8 cellular contexts compared by ENCODE assay signal in the genomic region with DNA sequence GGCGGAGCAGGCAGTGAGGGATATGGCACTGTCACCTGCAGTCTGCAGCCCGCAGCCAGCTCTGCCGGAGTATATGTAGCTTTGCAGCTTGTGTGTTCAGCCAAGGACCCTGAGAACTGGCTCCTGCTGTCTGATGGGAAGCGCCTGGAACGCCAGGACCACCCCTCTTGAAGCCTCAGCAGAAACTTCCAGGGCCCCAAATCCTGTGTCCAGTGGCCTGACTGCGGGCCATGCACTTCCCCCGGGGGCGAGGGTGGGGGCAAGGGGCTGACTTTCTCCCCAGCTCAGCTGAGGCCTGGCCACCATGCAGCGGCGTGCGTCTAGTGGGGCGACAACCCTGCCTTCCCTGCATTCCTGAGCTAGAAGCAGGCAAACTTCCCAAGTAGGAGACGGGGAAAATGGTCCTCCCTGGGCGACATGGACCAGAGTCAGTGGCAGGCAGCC. TPM values are rescaled to one million over a fixed set of nuclear protein-coding genes. Genes with fewer than 3 reads are reported as not detected.
A peak's percentile ranks its signal among the peaks of the same experiment; 100 is the strongest.
DNase-seq lines count a peak whose midpoint lies in the region; ATAC-seq, FAIRE-seq and TF ChIP-seq lines count a peak whose summit lies in the region.

No MANE protein-coding gene starts in this region.

- POLR2A ChIA-PET in A549 (lab: Yijun Ruan, JAX) = interaction anchor here (0.9 to 1.7 kb wide), 2 partner anchors 32 to 283 kb away, joined by 4 read pairs; partner anchors contain the start of genes PATZ1 and PISD

- H3K4me2 ChIP-seq in A549 = peak overlapping the region; percentile 80

- H3K27ac ChIP-seq in A549 = peak overlapping the region; percentile 92 to 99
- H3K27ac ChIP-seq in mucosa of rectum (ENCODE audit: low read depth in 2 of 2, low read length in 2 of 2) = peak overlapping the region; percentile 23 to 76

- peaks cover 0 to 3% of the 10 kb centered on the region in 2 donors for H3K36me3 ChIP-seq in mucosa of rectum (ENCODE audit: control insufficient read depth in 2 of 2, insufficient read depth in 2 of 2, low read length in 2 of 2)

- DNase-seq in A549 (ENCODE audit: low read depth in 1 of 2, low spot score in 1 of 2) = no peak
- peak; percentile 7 for DNase-seq in HuH-7.5 (ENCODE audit: low spot score)
- DNase-seq in cardiac fibroblast (ENCODE audit: low read depth in 2 of 2) = no peak
- no peak for DNase-seq in C1 segment of cervical spinal cord (lab: John Stamatoyannopoulos, UW)
- no peak for DNase-seq in ACHN

- FAIRE-seq in A549 (lab: Jason Lieb, UNC) = no peak

- WGBS in A549 (ENCODE audit: missing lambda C conversion rate) = 45% methylated on average over 8 of the region's 14 CpGs

- H3K4me3 ChIP-seq in A549 (peak overlapping the region; percentile 96), cardiac fibroblast (replicated peaks in 1 of 2; ENCODE audit: low read depth in 2 of 2, low read length in 2 of 2) (peak overlapping the region; percentile 78 to 91), mucosa of rectum (ENCODE audit: low read length in 2 of 2) (peak overlapping the region; percentile 67 to 76)

- in situ Hi-C loops in ACHN (cut with HindIII; ENCODE audit: low pct_ligation_motif_present, low pct_unique_long_range_greater_than_20kb, low sequenced_read_pairs) = no loop called here

- H3K27me3 ChIP-seq in mucosa of rectum (ENCODE audit: control insufficient read depth in 2 of 2, insufficient read depth in 2 of 2, low read length in 2 of 2) = no peaks in the 10 kb centered on the region

- no peak for TF ChIP-seq POLR2A in A549 (IDR thresholded peaks at IDR 0.05; ENCODE audit: low read length)

- H3K4me1 ChIP-seq in A549 (peaks cover 10% of the 10 kb centered on the region; the same call in 1 of the 3 replicates), mucosa of rectum (ENCODE audit: control insufficient read depth in 2 of 2, insufficient read depth in 2 of 2, low read length in 2 of 2) (peaks cover 28 to 41% of the 10 kb centered on the region in 2 donors)

- no peaks in the 10 kb centered on the region for H3K9me3 ChIP-seq in A549
- H3K9me3 ChIP-seq in mucosa of rectum (ENCODE audit: control insufficient read depth in 2 of 2, low read length in 2 of 2) = no peaks in the 10 kb centered on the region

- CTCF ChIA-PET in A549 (lab: Yijun Ruan, JAX) = interaction anchor here (0.7 to 2.4 kb wide), 5 partner anchors 9 to 73 kb away, joined by 3 to 10 read pairs (median 3); no protein-coding TSS in a partner anchor

- no peak for TF ChIP-seq CTCF in A549 (IDR thresholded peaks at IDR 0.05)
- TF ChIP-seq CTCF in cardiac fibroblast (IDR thresholded peaks at IDR 0.05; ENCODE audit: low read depth, low read length) = no peak

- no peak for TF ChIP-seq RAD21 in A549 (conservative IDR thresholded peaks at IDR 0.05 in 1 of 2, IDR thresholded peaks at IDR 0.05 in 1 of 2)

- peak overlapping the region; percentile 63 to 65 for H3K9ac ChIP-seq in mucosa of rectum (ENCODE audit: low read depth in 1 of 2, low read length in 2 of 2)

- no peak for TF ChIP-seq EP300 in A549 (IDR thresholded peaks at IDR 0.05)

- no peak for ATAC-seq in A549
- ATAC-seq in HG03097 (IDR thresholded peaks at IDR 0.05; ENCODE audit: low FRiP score, unreplicated experiment) = no peak
- ATAC-seq in GM21529 (IDR thresholded peaks at IDR 0.05; ENCODE audit: unreplicated experiment) = no peak

TF ChIP-seq in A549, 52 proteins besides CTCF, POLR2A, EP300 and RAD21:
- TF ChIP-seq RARB (CRISPR knock-in tag; IDR thresholded peaks at IDR 0.05) = no peak
TF ChIP-seq in A549: peak in this region for 0.

RNA-seq across cellular contexts. Expression of gene PISD, which starts 32.3 kb away (rescaled TPM):
- polyA plus RNA-seq in A549 (2011; rRNA removed) (11.0 and 13.1 TPM in 2 replicates), A549 (2017; fragmentation: RNase III; extraction: RNeasy Plus Mini Kit Qiagen cat#74134 plus additional on column Dnase treatment) (16.6 to 17.4 TPM (median 17.3 TPM) in 3 replicates)
- polyA plus RNA-seq in A549 (2012; cell fraction: cytosol; rRNA removed) = 18.0 and 22.9 TPM in 2 replicates
- 80.2 and 100 TPM in 2 replicates for polyA plus RNA-seq in A549 (2012; cell fraction: nucleus; rRNA removed)
- polyA minus RNA-seq in A549 (2011; rRNA and poly(A)+ RNA removed) = 12.6 and 16.4 TPM in 2 replicates
